Comparison of ENCODE assay signal across 21 cellular contexts in the genomic region with DNA sequence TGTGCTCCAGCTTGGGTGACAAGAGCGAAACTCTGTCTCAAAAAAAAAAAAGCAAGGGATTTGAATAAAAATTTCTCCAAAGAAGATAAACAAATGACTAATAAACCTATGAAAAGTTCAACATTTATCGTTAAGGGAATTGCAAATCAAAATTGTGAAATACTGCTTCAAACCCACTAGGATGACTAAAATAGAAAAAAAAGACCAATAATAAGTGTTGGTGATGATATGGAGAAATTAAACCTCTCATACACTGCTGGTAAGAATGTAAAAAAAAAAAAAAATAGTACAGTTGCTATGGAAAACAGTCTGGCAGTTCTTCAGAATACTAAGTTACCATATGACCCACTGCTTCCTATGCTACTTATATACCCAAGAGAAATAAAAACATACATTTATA. TPM values are rescaled to one million over a fixed set of nuclear protein-coding genes. Genes with fewer than 3 reads are reported as not detected.
DNase-seq lines count a peak whose midpoint lies in the region; ATAC-seq and TF ChIP-seq lines count a peak whose summit lies in the region.
"Had no signal": no experiment of that assay in that cellular context is flagged by ENCODE, and none has a peak within 500 bp of the region (broad histone marks: within the 10 kb centered on the region; RNA-seq: fewer than 3 reads in every experiment).

No MANE protein-coding gene starts in this region.

- H3K9me2 ChIP-seq in PC-3 (replicated peaks; ENCODE audit: low read length) (no peaks in the 10 kb centered on the region), hepatocyte (replicated peaks; ENCODE audit: insufficient read depth) (no peaks in the 10 kb centered on the region)

- H3K9me3 Mint-ChIP-seq in memory B cell = peaks cover 2% of the 10 kb centered on the region

- H3K9me3 ChIP-seq in HEK293 (ENCODE audit: control insufficient read depth, insufficient read depth, low read depth, low read length) (no peaks in the 10 kb centered on the region), PC-3 (ENCODE audit: low read length) (peaks cover 16% of the 10 kb centered on the region; the same call in 1 of the 2 replicates), hepatocyte (ENCODE audit: low read depth) (peaks cover 17% of the 10 kb centered on the region)
- H3K9me3 ChIP-seq: BE2C had no signal

- POLR2A ChIA-PET in HEK293 (lab: Yijun Ruan, JAX) = no interaction called here
- POLR2A ChIA-PET in PC-3 (lab: Charles Lee; ENCODE audit: unreplicated experiment) = no interaction called here

- H4K20me1 ChIP-seq in PC-3 (ENCODE audit: low read length) (no peaks in the 10 kb centered on the region), hepatocyte (ENCODE audit: insufficient read depth, poor library complexity, severe bottlenecking) (no peaks in the 10 kb centered on the region)

- BruUV-seq in PC-3 (replicated peaks; lab: Mats Ljungman, UMichigan) = no TSS peak

- no peaks in the 10 kb centered on the region for H3K4me1 Mint-ChIP-seq in memory B cell
- H3K4me1 Mint-ChIP-seq: CD14-positive monocyte had no signal

- H2AFZ ChIP-seq in PC-3 (ENCODE audit: low read length) = no peak overlapping the region
- no peak overlapping the region for H2AFZ ChIP-seq in hepatocyte

- WGBS in hepatocyte (ENCODE audit: low lambda C conversion rate, missing lambda C conversion rate) = 100% methylated on average over 2 of the region's 2 CpGs

- no peak overlapping the region for H3K9ac ChIP-seq in PC-3 (ENCODE audit: low read length)
- H3K9ac ChIP-seq: BLaER1 treated with 17β-estradiol and CSF1 and Interleukin-3, amounts not matched to agents 10 nM and 100 nM had no signal

- H3K79me2 ChIP-seq in PC-3 (ENCODE audit: low read length) (no peaks in the 10 kb centered on the region), hepatocyte (no peaks in the 10 kb centered on the region)

- no peak for ATAC-seq in memory B cell (ENCODE audit: low read depth)
- ATAC-seq in PC-3 = no peak
- ATAC-seq: A549 had no signal

- CTCF ChIA-PET in HEK293 (lab: Yijun Ruan, JAX) (no interaction called here), PC-3 (lab: Charles Lee) (no interaction called here)

- H3K27me3 Mint-ChIP-seq in memory B cell = no peaks in the 10 kb centered on the region
- H3K27me3 Mint-ChIP-seq: CD4-positive, alpha-beta T cell; CD8-positive, alpha-beta memory T cell had no signal

- no peak overlapping the region for H3K4me2 ChIP-seq in PC-3 (ENCODE audit: low read length)
- no peak overlapping the region for H3K4me2 ChIP-seq in hepatocyte
- H3K4me2 ChIP-seq: A549; BLaER1 treated with 17β-estradiol and CSF1 and Interleukin-3, amounts not matched to agents 10 nM and 100 nM had no signal

- H3K36me3 Mint-ChIP-seq in memory B cell = peaks cover 34% of the 10 kb centered on the region

- H3K4me3 Mint-ChIP-seq in memory B cell = no peak overlapping the region
- H3K4me3 Mint-ChIP-seq: CD14-positive monocyte; CD4-positive, alpha-beta T cell; CD8-positive, alpha-beta memory T cell had no signal

- TF ChIP-seq CTCF in HEK293 (tag by site-specific recombination; IDR thresholded peaks at IDR 0.05) (no peak), PC-3 (conservative IDR thresholded peaks at IDR 0.05; ENCODE audit: low read depth, low read length) (no peak), hepatocyte (IDR thresholded peaks at IDR 0.05; ENCODE audit: poor library complexity) (no peak)

- H3K27me3 ChIP-seq in PC-3 (ENCODE audit: low read length) (no peaks in the 10 kb centered on the region), hepatocyte (no peaks in the 10 kb centered on the region)
- H3K27me3 ChIP-seq: BE2C; BLaER1 treated with 17β-estradiol and CSF1 and Interleukin-3, amounts not matched to agents 10 nM and 100 nM had no signal

- H3K4me1 ChIP-seq in HEK293 (ENCODE audit: control insufficient read depth, insufficient read depth, low read length) (no peaks in the 10 kb centered on the region), PC-3 (ENCODE audit: insufficient read depth, low read length) (no peaks in the 10 kb centered on the region), hepatocyte (ENCODE audit: insufficient read depth) (no peaks in the 10 kb centered on the region)
- H3K4me1 ChIP-seq: A549; BE2C; BLaER1 treated with 17β-estradiol and CSF1 and Interleukin-3, amounts not matched to agents 10 nM and 100 nM; HAP-1 had no signal

- H3K36me3 ChIP-seq in HEK293 (ENCODE audit: control insufficient read depth in 2 of 2, insufficient read depth in 1 of 2, low read length in 2 of 2) = peaks cover 6 to 22% of the 10 kb centered on the region in 2 experiments; a peak in 2 of 3 replicates
- H3K36me3 ChIP-seq in PC-3 (ENCODE audit: low read depth, low read length) = peaks cover 29% of the 10 kb centered on the region
- peaks cover 18% of the 10 kb centered on the region for H3K36me3 ChIP-seq in hepatocyte (replicated peaks; ENCODE audit: insufficient read depth, low read depth)

- H3F3A ChIP-seq in PC-3 (ENCODE audit: low read length, unreplicated experiment) = no peaks in the 10 kb centered on the region

- H3K27ac Mint-ChIP-seq in memory B cell = peak overlapping the region; percentile 19
- H3K27ac Mint-ChIP-seq: CD14-positive monocyte; CD4-positive, alpha-beta T cell had no signal

- intact Hi-C loops in PC-3 (cut with micrococcal nuclease) = no loop called here

- H3K4me3 ChIP-seq in HEK293 (ENCODE audit: low read depth, low read length) (no peak overlapping the region), PC-3 (ENCODE audit: low read length) (no peak overlapping the region), hepatocyte (no peak overlapping the region)
- H3K4me3 ChIP-seq: A549; BLaER1 treated with 17β-estradiol and CSF1 and Interleukin-3, amounts not matched to agents 10 nM and 100 nM; HAP-1 had no signal

- H3K27ac ChIP-seq in HEK293 (ENCODE audit: extremely low read depth, low read depth, low read length) (no peak overlapping the region), PC-3 (ENCODE audit: low read length) (no peak overlapping the region), hepatocyte (no peak overlapping the region)
- H3K27ac ChIP-seq: A549; BLaER1 treated with 17β-estradiol and CSF1 and Interleukin-3, amounts not matched to agents 10 nM and 100 nM had no signal

- DNase-seq in ELR (ENCODE audit: low read depth) (peak; percentile 40), dedifferentiated amniotic fluid mesenchymal stem cell (ENCODE audit: extremely low spot score) (peak; percentile 9), memory B cell (ENCODE audit: low spot score in 2 of 2) (no peak), PC-3 (no peak), hepatocyte (ENCODE audit: low spot score) (no peak), germinal center (ENCODE audit: low spot score) (no peak)
- DNase-seq in stimulated activated CD8-positive, alpha-beta memory T cell treated with anti-CD3 and anti-CD28 coated beads, Interleukin-4, amount 100 ng/mL, for 48 hours = no peak
- DNase-seq: 8988T; ACHN; AML-193; BE2C; CD4-positive, alpha-beta T cell; CD8-positive, alpha-beta memory T cell; DMS 273 treated with DMSO at 0.1 percent for 48 hours; DMS79; GOT3 had no signal

TF ChIP-seq in HEK293, 187 proteins besides CTCF, POLR2A, EP300 and RAD21:
- peak; percentile 97 for TF ChIP-seq ZNF184 (tag by site-specific recombination; IDR thresholded peaks at IDR 0.05)
- TF ChIP-seq, protein P1, sequence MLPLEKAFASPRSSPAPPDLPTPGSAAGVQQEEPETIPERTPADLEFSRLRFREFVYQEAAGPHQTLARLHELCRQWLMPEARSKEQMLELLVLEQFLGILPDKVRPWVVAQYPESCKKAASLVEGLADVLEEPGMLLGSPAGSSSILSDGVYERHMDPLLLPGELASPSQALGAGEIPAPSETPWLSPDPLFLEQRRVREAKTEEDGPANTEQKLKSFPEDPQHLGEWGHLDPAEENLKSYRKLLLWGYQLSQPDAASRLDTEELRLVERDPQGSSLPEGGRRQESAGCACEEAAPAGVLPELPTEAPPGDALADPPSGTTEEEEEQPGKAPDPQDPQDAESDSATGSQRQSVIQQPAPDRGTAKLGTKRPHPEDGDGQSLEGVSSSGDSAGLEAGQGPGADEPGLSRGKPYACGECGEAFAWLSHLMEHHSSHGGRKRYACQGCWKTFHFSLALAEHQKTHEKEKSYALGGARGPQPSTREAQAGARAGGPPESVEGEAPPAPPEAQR (tag by site-specific recombination; IDR thresholded peaks at IDR 0.05) = no peak

RNA-seq across cellular contexts. Expression of a gene that starts 39.3 kb away (rescaled TPM):
- total RNA-seq in PC-3 (2014; rRNA removed) (46.7 and 67.2 TPM in 2 replicates), hepatocyte (35.5 and 36.1 TPM in 2 replicates)
- polyA plus RNA-seq in hepatocyte = 24.1 and 24.7 TPM in 2 replicates

RNA-seq across cellular contexts. Expression of a gene that starts 39.5 kb away (rescaled TPM):
- not detected in 2 replicates for total RNA-seq in PC-3 (2014; rRNA removed)
- total RNA-seq in hepatocyte = not detected in 2 replicates
- polyA plus RNA-seq in hepatocyte = 0.11 TPM in 1 of 2 replicates, not detected in the other
- total RNA-seq: CD4-positive, alpha-beta T cell; CD8-positive, alpha-beta memory T cell had no signal
- polyA plus RNA-seq: A549; CD14-positive monocyte; CD8-positive, alpha-beta memory T cell had no signal

Comparison
In these comparisons a context has a peak if more than half of its experiments do, and no peak if none do; other contexts are left out.
1. DNase-seq: peak in ELR (single experiment) and dedifferentiated amniotic fluid mesenchymal stem cell (single experiment); none in memory B cell (0 of 2), PC-3 (single experiment), hepatocyte (single experiment), germinal center (single experiment) and stimulated activated CD8-positive, alpha-beta memory T cell treated with anti-CD3 and anti-CD28 coated beads, Interleukin-4, amount 100 ng/mL, for 48 hours (single experiment).